ENCODE assay signal across 19 cellular contexts in genomic region chr11:76523147-76523546, GRCh38.
A peak's percentile ranks its signal among the peaks of the same experiment; 100 is the strongest.
DNase-seq lines count a peak whose midpoint lies in the region; ATAC-seq, FAIRE-seq and TF ChIP-seq lines count a peak whose summit lies in the region.
"Had no signal": no experiment of that assay in that cellular context is flagged by ENCODE, and none has a peak within 500 bp of the region (broad histone marks: within the 10 kb centered on the region; RNA-seq: fewer than 3 reads in every experiment).

No MANE protein-coding gene starts in this region.

- H3K9me2 ChIP-seq in PC-3 (replicated peaks; ENCODE audit: low read length), result no peaks in the 10 kb centered on the region

- no peaks in the 10 kb centered on the region for H3K4me1 Mint-ChIP-seq in nephron
- no peaks in the 10 kb centered on the region for H3K4me1 Mint-ChIP-seq in natural killer cell
- H3K4me1 Mint-ChIP-seq: activated naive CD8-positive, alpha-beta T cell treated with anti-CD3 and anti-CD28 coated beads, Interleukin-2, amount 10 ng/mL, durations not matched to agents 7 days and 5 days; B cell had no signal

- intact Hi-C loops in PC-3 (cut with micrococcal nuclease), result no loop called here
- intact Hi-C loops in natural killer cell (cut with micrococcal nuclease), result no loop called here

- DNase-seq in GM12892 (ENCODE audit: insufficient read length) (no peak), NCI-H1417 treated with DMSO at 0.1 percent for 48 hours (lab: John Stamatoyannopoulos, UW) (peak; percentile 20), PC-3 (peak; percentile 43), caudate nucleus (lab: John Stamatoyannopoulos, UW) (no peak), islet precursor cell (no peak), LoVo (ENCODE audit: low spot score) (no peak), natural killer cell (no peak)
- DNase-seq: activated naive CD8-positive, alpha-beta T cell treated with anti-CD3 and anti-CD28 coated beads, Interleukin-2, amount 10 ng/mL, durations not matched to agents 7 days and 5 days; KBM-7; lower lobe of right lung; naive thymus-derived CD8-positive, alpha-beta T cell; NCI-H1694; stimulated activated naive CD4-positive, alpha-beta T cell had no signal

- peak overlapping the region; percentile 95 for H3K27ac ChIP-seq in PC-3 (ENCODE audit: low read length)
- H3K27ac ChIP-seq in caudate nucleus (ENCODE audit: low read depth, low read length), result no peak overlapping the region
- H3K27ac ChIP-seq: lower lobe of right lung, tibial nerve had no signal

- TF ChIP-seq CTCF in PC-3 (conservative IDR thresholded peaks at IDR 0.05; ENCODE audit: low read depth, low read length), result no peak
- no peak for TF ChIP-seq CTCF in nephron (IDR thresholded peaks at IDR 0.05; ENCODE audit: unreplicated experiment in 3 of 3)
- no peak for TF ChIP-seq CTCF in natural killer cell (IDR thresholded peaks at IDR 0.05)

- ATAC-seq in PC-3 (0 out of 2 replicates have a peak, but pooled peaks have one; percentile 1), natural killer cell (no peak)
- ATAC-seq: lower lobe of right lung; naive thymus-derived CD8-positive, alpha-beta T cell; Right ventricle myocardium inferior had no signal

- H3K27me3 Mint-ChIP-seq in nephron (ENCODE audit: low read depth), result no peaks in the 10 kb centered on the region
- H3K27me3 Mint-ChIP-seq in natural killer cell (ENCODE audit: low read depth in 2 of 2), result no peaks in the 10 kb centered on the region
- H3K27me3 Mint-ChIP-seq: activated naive CD8-positive, alpha-beta T cell treated with anti-CD3 and anti-CD28 coated beads, Interleukin-2, amount 10 ng/mL, durations not matched to agents 7 days and 5 days; B cell; naive thymus-derived CD8-positive, alpha-beta T cell had no signal

- H3K79me2 ChIP-seq in PC-3 (ENCODE audit: low read length), result no peaks in the 10 kb centered on the region

- H3K4me1 ChIP-seq in PC-3 (ENCODE audit: insufficient read depth, low read length), result peaks cover 42% of the 10 kb centered on the region

- no peak overlapping the region for H3K9ac ChIP-seq in PC-3 (ENCODE audit: low read length)

- CTCF ChIA-PET in PC-3 (lab: Charles Lee), result no interaction called here

- H3K9me3 Mint-ChIP-seq in nephron, result no peaks in the 10 kb centered on the region
- no peaks in the 10 kb centered on the region for H3K9me3 Mint-ChIP-seq in natural killer cell
- H3K9me3 Mint-ChIP-seq: activated naive CD8-positive, alpha-beta T cell treated with anti-CD3 and anti-CD28 coated beads, Interleukin-2, amount 10 ng/mL, durations not matched to agents 7 days and 5 days; naive thymus-derived CD8-positive, alpha-beta T cell; T-helper 1 cell treated with Interleukin-12 subunit alpha and Interleukin-12 subunit beta and Interleukin-4 antibody, amounts not matched to agents 30 μg/mL and 1 μg/mL, for 36 hours had no signal

- H3K36me3 Mint-ChIP-seq in nephron (ENCODE audit: low read depth) (peaks cover 42% of the 10 kb centered on the region), natural killer cell (peaks cover 8% of the 10 kb centered on the region)

- no peak overlapping the region for H2AFZ ChIP-seq in PC-3 (ENCODE audit: low read length)

- H3K4me2 ChIP-seq in PC-3 (ENCODE audit: low read length), result no peak overlapping the region

- no peaks in the 10 kb centered on the region for H3K27me3 ChIP-seq in PC-3 (ENCODE audit: low read length)
- H3K27me3 ChIP-seq: tibial nerve had no signal

- H3K9me3 ChIP-seq in PC-3 (ENCODE audit: low read length), result no peaks in the 10 kb centered on the region
- H3K9me3 ChIP-seq: lower lobe of right lung, tibial nerve had no signal

- no peaks in the 10 kb centered on the region for H4K20me1 ChIP-seq in PC-3 (ENCODE audit: low read length)

- no peak overlapping the region for H3K4me3 ChIP-seq in PC-3 (ENCODE audit: low read length)
- H3K4me3 ChIP-seq: lower lobe of right lung, tibial nerve had no signal

- POLR2A ChIA-PET in PC-3 (lab: Charles Lee; ENCODE audit: unreplicated experiment), result interaction anchor here (0.6 kb wide), 2 partner anchors 52 to 178 kb away, joined by 3 to 14 read pairs; no protein-coding TSS in a partner anchor

- H3K36me3 ChIP-seq in PC-3 (ENCODE audit: low read depth, low read length), result peaks cover 37% of the 10 kb centered on the region

- H3K4me3 Mint-ChIP-seq in nephron, result peak overlapping the region in 1 of 3 experiments; percentile 29
- no peak overlapping the region for H3K4me3 Mint-ChIP-seq in natural killer cell
- H3K4me3 Mint-ChIP-seq: activated naive CD8-positive, alpha-beta T cell treated with anti-CD3 and anti-CD28 coated beads, Interleukin-2, amount 10 ng/mL, durations not matched to agents 7 days and 5 days; B cell; naive thymus-derived CD8-positive, alpha-beta T cell; T-helper 1 cell treated with Interleukin-12 subunit alpha and Interleukin-12 subunit beta and Interleukin-4 antibody, amounts not matched to agents 30 μg/mL and 1 μg/mL, for 36 hours had no signal

- H3K27ac Mint-ChIP-seq in nephron (peak overlapping the region in 2 of 3 experiments; percentile 26 to 91), natural killer cell (no peak overlapping the region)
- H3K27ac Mint-ChIP-seq: activated naive CD8-positive, alpha-beta T cell treated with anti-CD3 and anti-CD28 coated beads, Interleukin-2, amount 10 ng/mL, durations not matched to agents 7 days and 5 days; B cell; naive thymus-derived CD8-positive, alpha-beta T cell; T-helper 1 cell treated with Interleukin-12 subunit alpha and Interleukin-12 subunit beta and Interleukin-4 antibody, amounts not matched to agents 30 μg/mL and 1 μg/mL, for 36 hours had no signal

- no TSS peak for BruUV-seq in PC-3 (replicated peaks; lab: Mats Ljungman, UMichigan)

- no peaks in the 10 kb centered on the region for H3F3A ChIP-seq in PC-3 (ENCODE audit: low read length, unreplicated experiment)

- FAIRE-seq in GM12892 (lab: Jason Lieb, UNC), result peak; percentile 84
- FAIRE-seq: bronchial epithelial cell had no signal

- no peak for TF ChIP-seq POLR2A in GM12892 (IDR thresholded peaks at IDR 0.05; ENCODE audit: low read depth, low read length)

Comparison
In these comparisons a context has a peak if more than half of its experiments do, and no peak if none do; other contexts are left out.
1. DNase-seq: peak in NCI-H1417 treated with DMSO at 0.1 percent for 48 hours (single experiment) and PC-3 (single experiment); none in GM12892 (single experiment), caudate nucleus (0 of 61), islet precursor cell (single experiment), LoVo (single experiment) and natural killer cell (single experiment).
2. H3K27ac Mint-ChIP-seq: peak in nephron (2 of 3); none in natural killer cell (0 of 2).